Comparison of ENCODE assay signal across 17 cellular contexts in genomic region chr11:126181939-126182730, GRCh38. TPM values are rescaled to one million over a fixed set of nuclear protein-coding genes. Genes with fewer than 3 reads are reported as not detected.
DNase-seq lines count a peak whose midpoint lies in the region; ATAC-seq and TF ChIP-seq lines count a peak whose summit lies in the region.
"Had no signal": no experiment of that assay in that cellular context is flagged by ENCODE, and none has a peak within 500 bp of the region (broad histone marks: within the 10 kb centered on the region; RNA-seq: fewer than 3 reads in every experiment).

No MANE protein-coding gene starts in this region.

- H3K36me3 ChIP-seq in mucosa of descending colon (ENCODE audit: low read depth): no peaks in the 10 kb centered on the region

- H3K4me3 ChIP-seq in mucosa of descending colon: no peak overlapping the region
- H3K4me3 ChIP-seq: testis had no signal

- H3K4me1 ChIP-seq in mucosa of descending colon (ENCODE audit: low read depth): peaks cover 3% of the 10 kb centered on the region
- H3K4me1 ChIP-seq: testis had no signal

- ATAC-seq in GM18909 (IDR thresholded peaks at IDR 0.05; ENCODE audit: poor library complexity, unreplicated experiment): peak; percentile 69
- ATAC-seq in GM21825 (IDR thresholded peaks at IDR 0.05; ENCODE audit: unreplicated experiment): peak; percentile 65
- peak; percentile 53 for ATAC-seq in HG03442 (IDR thresholded peaks at IDR 0.05; ENCODE audit: unreplicated experiment)
- ATAC-seq in natural killer cell treated with Interleukin-12 subunit alpha and Interleukin-12 subunit beta and Interleukin-15 and Interleukin-18, amount 100 ng/mL, for 72 hours: peak in 1 of 2 donors; percentile 54
- ATAC-seq in mucosa of descending colon: no peak
- ATAC-seq: left lobe of liver, SK-N-SH treated with all-trans-retinoic acid at 6 μM for 48 hours had no signal

- no peaks in the 10 kb centered on the region for H3K27me3 Mint-ChIP-seq in natural killer cell treated with Interleukin-12 subunit alpha and Interleukin-12 subunit beta and Interleukin-15 and Interleukin-18, amount 100 ng/mL, for 72 hours
- H3K27me3 Mint-ChIP-seq: activated naive CD8-positive, alpha-beta T cell had no signal

- H3K9me3 ChIP-seq in mucosa of descending colon: no peaks in the 10 kb centered on the region
- H3K9me3 ChIP-seq: testis had no signal

- DNase-seq in natural killer cell treated with Interleukin-12 subunit alpha and Interleukin-12 subunit beta and Interleukin-15 and Interleukin-18, amount 100 ng/mL, for 72 hours (ENCODE audit: low spot score): peak; percentile 35
- DNase-seq in mucosa of descending colon: no peak
- DNase-seq in NCI-H446 treated with DMSO at 0.1 percent for 48 hours (lab: John Stamatoyannopoulos, UW): no peak
- DNase-seq in DMS79 (lab: John Stamatoyannopoulos, UW): no peak
- no peak for DNase-seq in epidermal melanocyte (ENCODE audit: insufficient read length, low spot score)
- DNase-seq: activated CD4-positive, alpha-beta T cell treated with anti-CD3 and anti-CD28 coated beads for 1 hour; CD8-positive, alpha-beta memory T cell; effector CD8-positive, alpha-beta T cell; NCI-H2029; stimulated activated CD8-positive, alpha-beta memory T cell treated with anti-CD3 and anti-CD28 coated beads, Interleukin-4, amount 100 ng/mL, for 48 hours; testis had no signal

- no peaks in the 10 kb centered on the region for H3K9me3 Mint-ChIP-seq in natural killer cell treated with Interleukin-12 subunit alpha and Interleukin-12 subunit beta and Interleukin-15 and Interleukin-18, amount 100 ng/mL, for 72 hours

- no peak overlapping the region for H3K27ac Mint-ChIP-seq in natural killer cell treated with Interleukin-12 subunit alpha and Interleukin-12 subunit beta and Interleukin-15 and Interleukin-18, amount 100 ng/mL, for 72 hours
- H3K27ac Mint-ChIP-seq: activated naive CD8-positive, alpha-beta T cell had no signal

- no peak for TF ChIP-seq CTCF in mucosa of descending colon (IDR thresholded peaks at IDR 0.05)

- H3K4me1 Mint-ChIP-seq in natural killer cell treated with Interleukin-12 subunit alpha and Interleukin-12 subunit beta and Interleukin-15 and Interleukin-18, amount 100 ng/mL, for 72 hours (ENCODE audit: low read depth in 2 of 2): peaks cover 0 to 8% of the 10 kb centered on the region in 2 donors

- no peak overlapping the region for H3K4me3 Mint-ChIP-seq in natural killer cell treated with Interleukin-12 subunit alpha and Interleukin-12 subunit beta and Interleukin-15 and Interleukin-18, amount 100 ng/mL, for 72 hours
- H3K4me3 Mint-ChIP-seq: activated naive CD8-positive, alpha-beta T cell; CD8-positive, alpha-beta memory T cell had no signal

- intact Hi-C loops in mucosa of descending colon (cut with DNase I, micrococcal nuclease): no loop called here

- no peaks in the 10 kb centered on the region for H3K36me3 Mint-ChIP-seq in natural killer cell treated with Interleukin-12 subunit alpha and Interleukin-12 subunit beta and Interleukin-15 and Interleukin-18, amount 100 ng/mL, for 72 hours

RNA-seq across cellular contexts. Expression of gene RPUSD4, which starts 29.3 kb away (rescaled TPM):
- 10 to 100 TPM; 36.5 to 53.5 TPM for total RNA-seq in natural killer cell treated with Interleukin-12 subunit alpha and Interleukin-12 subunit beta and Interleukin-15 and Interleukin-18, amount 100 ng/mL, for 72 hours
- total RNA-seq in mucosa of descending colon: 10 to 100 TPM; 17.0 to 23.4 (median 23.0) TPM

RNA-seq across cellular contexts. Expression of gene FAM118B, which starts 29.4 kb away (rescaled TPM):
- total RNA-seq in natural killer cell treated with Interleukin-12 subunit alpha and Interleukin-12 subunit beta and Interleukin-15 and Interleukin-18, amount 100 ng/mL, for 72 hours: 10 to 100 TPM; 13.8 to 16.9 TPM
- total RNA-seq in mucosa of descending colon: 10 to 100 TPM; 35.4 to 62.5 (median 48.5) TPM
